In genomic region chr20:2653511-2654383, GRCh38 we compare ENCODE assay signal across 1 cellular context.
TF ChIP-seq lines count a peak whose summit lies in the region.

No MANE protein-coding gene starts in this region.

TF ChIP-seq in HepG2, 621 proteins besides CTCF, POLR2A, EP300 and RAD21 (continues in another document):
- TF ChIP-seq ZNF225 (CRISPR knock-in tag; IDR thresholded peaks at IDR 0.05) = peak; percentile 27; the same call in 1 of the 2 replicates
- TF ChIP-seq ZNF546 (CRISPR knock-in tag; conservative IDR thresholded peaks at IDR 0.05) = no peak
- TF ChIP-seq ZBTB26 (CRISPR knock-in tag; IDR thresholded peaks at IDR 0.05; ENCODE audit: borderline replicate concordance) = 0 out of 2 replicates have a peak, but pooled peaks have one; percentile 21
- TF ChIP-seq ZNF879 (CRISPR knock-in tag; IDR thresholded peaks at IDR 0.05) = 0 out of 2 replicates have a peak, but pooled peaks have one; percentile 46
- peak; percentile 39; the same call in 1 of the 2 replicates for TF ChIP-seq ZNF501 (CRISPR knock-in tag; IDR thresholded peaks at IDR 0.05)
- 0 out of 2 replicates have a peak, but pooled peaks have one; percentile 61 for TF ChIP-seq ZNF607 (CRISPR knock-in tag; IDR thresholded peaks at IDR 0.05; ENCODE audit: borderline replicate concordance)
- TF ChIP-seq POGK (CRISPR knock-in tag; conservative IDR thresholded peaks at IDR 0.05) = 0 out of 2 replicates have a peak, but pooled peaks have one; percentile 43
- TF ChIP-seq ZNF605 (CRISPR knock-in tag; IDR thresholded peaks at IDR 0.05) = 0 out of 2 replicates have a peak, but pooled peaks have one; percentile 29
- peak; percentile 27 for TF ChIP-seq XRCC5 (optimal IDR thresholded peaks at IDR 0.05; ENCODE audit: low read length)
- no peak for TF ChIP-seq MAZ (IDR thresholded peaks at IDR 0.05; ENCODE audit: borderline replicate concordance, low read depth, low read length)
- TF ChIP-seq MAZ (CRISPR knock-in tag; IDR thresholded peaks at IDR 0.05; ENCODE audit: low read depth) = 0 out of 2 replicates have a peak, but pooled peaks have one; percentile 44
- 0 out of 2 replicates have a peak, but pooled peaks have one; percentile 9 for TF ChIP-seq ZNF709 (CRISPR knock-in tag; IDR thresholded peaks at IDR 0.05)
- TF ChIP-seq NFKB2 (CRISPR knock-in tag; IDR thresholded peaks at IDR 0.05; ENCODE audit: borderline replicate concordance) = peak; percentile 10; the same call in 1 of the 2 replicates
- TF ChIP-seq DRAP1 (CRISPR knock-in tag; IDR thresholded peaks at IDR 0.05) = no peak
- peak; percentile 65 for TF ChIP-seq PAF1 (CRISPR knock-in tag; IDR thresholded peaks at IDR 0.05)
- 0 out of 2 replicates have a peak, but pooled peaks have one; percentile 9 for TF ChIP-seq PREB (CRISPR knock-in tag; IDR thresholded peaks at IDR 0.05)
- 0 out of 2 replicates have a peak, but pooled peaks have one; percentile 27 for TF ChIP-seq PHF20 (CRISPR knock-in tag; IDR thresholded peaks at IDR 0.05)
- TF ChIP-seq MTF1 (CRISPR knock-in tag; IDR thresholded peaks at IDR 0.05) = no peak
- TF ChIP-seq ZNF331 (CRISPR knock-in tag; IDR thresholded peaks at IDR 0.05) = 0 out of 2 replicates have a peak, but pooled peaks have one; percentile 18
- peak; percentile 36; the same call in 1 of the 2 replicates for TF ChIP-seq THAP7 (CRISPR knock-in tag; IDR thresholded peaks at IDR 0.05)
- TF ChIP-seq MYC (CRISPR knock-in tag; IDR thresholded peaks at IDR 0.05; ENCODE audit: borderline replicate concordance) = no peak
- TF ChIP-seq ZNF10 (CRISPR knock-in tag; IDR thresholded peaks at IDR 0.05; ENCODE audit: borderline replicate concordance, low read depth) = no peak
- 0 out of 2 replicates have a peak, but pooled peaks have one; percentile 50 for TF ChIP-seq ZFP41 (CRISPR knock-in tag; IDR thresholded peaks at IDR 0.05; ENCODE audit: borderline replicate concordance)
- TF ChIP-seq MEF2D (CRISPR knock-in tag; IDR thresholded peaks at IDR 0.05) = 0 out of 2 replicates have a peak, but pooled peaks have one; percentile 54
- 0 out of 2 replicates have a peak, but pooled peaks have one; percentile 6 for TF ChIP-seq ZNF710 (CRISPR knock-in tag; IDR thresholded peaks at IDR 0.05; ENCODE audit: borderline replicate concordance)
- 0 out of 2 replicates have a peak, but pooled peaks have one; percentile 20 for TF ChIP-seq PITX1 (CRISPR knock-in tag; IDR thresholded peaks at IDR 0.05)
- TF ChIP-seq ELF1 (CRISPR knock-in tag; IDR thresholded peaks at IDR 0.05) = no peak
- no peak for TF ChIP-seq KDM5A (IDR thresholded peaks at IDR 0.05; ENCODE audit: borderline replicate concordance, low read length)
- 0 out of 2 replicates have a peak, but pooled peaks have one; percentile 11 for TF ChIP-seq TOPORS (CRISPR knock-in tag; IDR thresholded peaks at IDR 0.05)
- TF ChIP-seq TIGD3 (CRISPR knock-in tag; IDR thresholded peaks at IDR 0.05; ENCODE audit: borderline replicate concordance) = 0 out of 2 replicates have a peak, but pooled peaks have one; percentile 57
- peak; percentile 24; the same call in 1 of the 2 replicates for TF ChIP-seq MBD4 (IDR thresholded peaks at IDR 0.05; ENCODE audit: borderline replicate concordance, low read length)
- TF ChIP-seq ZNF512 (CRISPR knock-in tag; IDR thresholded peaks at IDR 0.05) = no peak
- no peak for TF ChIP-seq FOXP1 (IDR thresholded peaks at IDR 0.05)
- no peak for TF ChIP-seq FOXP1 (CRISPR knock-in tag; IDR thresholded peaks at IDR 0.05)
- TF ChIP-seq ZNF333 (CRISPR knock-in tag; IDR thresholded peaks at IDR 0.05; ENCODE audit: borderline replicate concordance) = 0 out of 2 replicates have a peak, but pooled peaks have one; percentile 17
- TF ChIP-seq ESRRA (CRISPR knock-in tag; IDR thresholded peaks at IDR 0.05; ENCODE audit: low read depth) = peak; percentile 8; the same call in 1 of the 2 replicates
- 0 out of 2 replicates have a peak, but pooled peaks have one; percentile 29 for TF ChIP-seq ZNF143 (CRISPR knock-in tag; IDR thresholded peaks at IDR 0.05)
- peak; percentile 29 for TF ChIP-seq RBM22 (optimal IDR thresholded peaks at IDR 0.05; ENCODE audit: low read length)
- 0 out of 2 replicates have a peak, but pooled peaks have one; percentile 12 for TF ChIP-seq MYPOP (CRISPR knock-in tag; IDR thresholded peaks at IDR 0.05)
- TF ChIP-seq NRL (CRISPR knock-in tag; IDR thresholded peaks at IDR 0.05; ENCODE audit: borderline replicate concordance) = peak; percentile 8; the same call in 1 of the 2 replicates
- TF ChIP-seq CC2D1A (CRISPR knock-in tag; IDR thresholded peaks at IDR 0.05) = 0 out of 2 replicates have a peak, but pooled peaks have one; percentile 93
- no peak for TF ChIP-seq SOX6 (IDR thresholded peaks at IDR 0.05)
- TF ChIP-seq SOX6 (CRISPR knock-in tag; IDR thresholded peaks at IDR 0.05) = peak; percentile 16; the same call in 1 of the 2 replicates
- TF ChIP-seq ZNF619 (CRISPR knock-in tag; IDR thresholded peaks at IDR 0.05) = 0 out of 2 replicates have a peak, but pooled peaks have one; percentile 7
- 0 out of 2 replicates have a peak, but pooled peaks have one; percentile 51 for TF ChIP-seq ZNF138 (CRISPR knock-in tag; IDR thresholded peaks at IDR 0.05; ENCODE audit: low read depth)
- TF ChIP-seq ZNF441 (CRISPR knock-in tag; IDR thresholded peaks at IDR 0.05; ENCODE audit: borderline replicate concordance) = 0 out of 2 replicates have a peak, but pooled peaks have one; percentile 35
- TF ChIP-seq HHEX (CRISPR knock-in tag; IDR thresholded peaks at IDR 0.05) = no peak
- TF ChIP-seq HCFC1 (IDR thresholded peaks at IDR 0.05; ENCODE audit: low read depth, low read length) = no peak
- no peak for TF ChIP-seq FOXO4 (CRISPR knock-in tag; conservative IDR thresholded peaks at IDR 0.05)
- TF ChIP-seq HNF1B (CRISPR knock-in tag; IDR thresholded peaks at IDR 0.05) = 0 out of 2 replicates have a peak, but pooled peaks have one; percentile 50
- no peak for TF ChIP-seq JUN (CRISPR knock-in tag; IDR thresholded peaks at IDR 0.05)
- TF ChIP-seq CCAR2 (optimal IDR thresholded peaks at IDR 0.05; ENCODE audit: low read depth, low read length) = peak; percentile 38
- no peak for TF ChIP-seq CBX2 (IDR thresholded peaks at IDR 0.05; ENCODE audit: low read depth, low read length)
- TF ChIP-seq CBX2 (CRISPR knock-in tag; IDR thresholded peaks at IDR 0.05; ENCODE audit: low read depth) = 0 out of 2 replicates have a peak, but pooled peaks have one; percentile 71
